In the genomic region with DNA sequence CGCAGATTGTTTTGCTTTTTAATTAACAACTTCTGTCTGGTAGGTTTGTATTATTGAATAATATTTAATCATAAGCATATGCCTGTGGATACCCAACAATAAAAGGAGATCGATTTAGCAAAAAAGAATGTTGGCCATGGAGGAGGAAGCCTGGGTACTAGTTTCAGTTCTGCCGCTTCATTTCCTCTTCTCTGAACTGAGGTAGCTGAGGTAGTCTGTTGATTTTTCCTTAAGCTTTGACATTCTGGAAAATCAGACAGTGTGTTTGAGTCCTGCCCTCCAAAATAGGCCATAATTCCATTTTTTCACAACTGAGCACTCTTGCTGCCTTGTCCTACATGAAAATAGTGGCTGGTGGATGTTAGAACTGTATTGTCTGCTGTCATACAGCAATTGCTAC, we compare ENCODE assay signal across 23 cellular contexts. TPM values are rescaled to one million over a fixed set of nuclear protein-coding genes. Genes with fewer than 3 reads are reported as not detected.
"Had no signal": no experiment of that assay in that cellular context is flagged by ENCODE, and none has a peak within 500 bp of the region (broad histone marks: within the 10 kb centered on the region; RNA-seq: fewer than 3 reads in every experiment).

No MANE protein-coding gene starts in this region.

- H3K27ac ChIP-seq: body of pancreas, colonic mucosa, heart right ventricle, sigmoid colon, spleen had no signal

- H3K4me1 ChIP-seq: body of pancreas had no signal

- H3K4me3 Mint-ChIP-seq: activated CD8-positive, alpha-beta T cell treated with anti-CD3 and anti-CD28 coated beads, Interleukin-2, amount 10 ng/mL, durations not matched to agents 7 days and 5 days; activated naive CD8-positive, alpha-beta T cell treated with anti-CD3 and anti-CD28 coated beads for 36 hours; activated T-cell treated with anti-CD3 and anti-CD28 coated beads, Interleukin-2, amount 50 U/mL, for 72 hours; effector memory CD8-positive, alpha-beta T cell; neural crest cell had no signal

- H3K4me3 ChIP-seq: body of pancreas, colonic mucosa, heart right ventricle, lung, sigmoid colon, spleen had no signal

- ATAC-seq: activated CD8-positive, alpha-beta T cell treated with anti-CD3 and anti-CD28 coated beads, Interleukin-2, amount 10 ng/mL, durations not matched to agents 7 days and 5 days; activated T-cell treated with anti-CD3 and anti-CD28 coated beads, Interleukin-2, amount 50 U/mL, for 72 hours; body of pancreas; effector memory CD8-positive, alpha-beta T cell; heart right ventricle had no signal

- H3K27me3 Mint-ChIP-seq: activated naive CD8-positive, alpha-beta T cell treated with anti-CD3 and anti-CD28 coated beads for 36 hours; effector memory CD8-positive, alpha-beta T cell had no signal

- H3K9me3 Mint-ChIP-seq: activated naive CD8-positive, alpha-beta T cell treated with anti-CD3 and anti-CD28 coated beads for 36 hours; activated T-cell treated with anti-CD3 and anti-CD28 coated beads, Interleukin-2, amount 50 U/mL, for 72 hours; effector memory CD8-positive, alpha-beta T cell; neural crest cell had no signal

- H3K27me3 ChIP-seq: body of pancreas, colonic mucosa, heart right ventricle, sigmoid colon, spleen had no signal

- H3K9me3 ChIP-seq: body of pancreas, colonic mucosa, heart right ventricle, sigmoid colon, spleen had no signal

- H3K27ac Mint-ChIP-seq: activated CD8-positive, alpha-beta T cell treated with anti-CD3 and anti-CD28 coated beads, Interleukin-2, amount 10 ng/mL, durations not matched to agents 7 days and 5 days; activated naive CD8-positive, alpha-beta T cell treated with anti-CD3 and anti-CD28 coated beads for 36 hours; activated T-cell treated with anti-CD3 and anti-CD28 coated beads, Interleukin-2, amount 50 U/mL, for 72 hours; effector memory CD8-positive, alpha-beta T cell had no signal

- DNase-seq: activated CD4-positive, alpha-beta T cell treated with anti-CD3 and anti-CD28 coated beads for 4 hours; activated CD8-positive, alpha-beta memory T cell treated with anti-CD3 and anti-CD28 coated beads, Interleukin-2, amount 50 U/mL, for 48 hours; activated CD8-positive, alpha-beta T cell treated with anti-CD3 and anti-CD28 coated beads, Interleukin-2, amount 10 ng/mL, durations not matched to agents 7 days and 5 days; activated gamma-delta T cell; activated naive CD8-positive, alpha-beta T cell treated with anti-CD3 and anti-CD28 coated beads for 36 hours; activated T-cell treated with anti-CD3 and anti-CD28 coated beads, Interleukin-2, amount 50 U/mL, for 72 hours; amygdala; body of pancreas; caudate nucleus; colonic mucosa; effector memory CD8-positive, alpha-beta T cell; heart right ventricle; islet precursor cell; midbrain; sigmoid colon; spleen; stimulated activated CD4-positive, alpha-beta T cell treated with anti-CD3 and anti-CD28 coated beads, Interleukin-1b, Interleukin-23, amount 100 ng/mL, for 48 hours had no signal

- H3K36me3 ChIP-seq: colonic mucosa had no signal

- FAIRE-seq: frontal cortex had no signal

RNA-seq across cellular contexts. Expression of gene GPR21, which starts 6.0 kb away (rescaled TPM):
- total RNA-seq: body of pancreas, epithelial cell of proximal tubule, myocyte had no signal
- polyA plus RNA-seq: urinary bladder had no signal
